Comparison of ENCODE assay signal across 12 cellular contexts in genomic region chr4:126627255-126627654, GRCh38.
DNase-seq lines count a peak whose midpoint lies in the region; ATAC-seq and TF ChIP-seq lines count a peak whose summit lies in the region.
"Had no signal": no experiment of that assay in that cellular context is flagged by ENCODE, and none has a peak within 500 bp of the region (broad histone marks: within the 10 kb centered on the region; RNA-seq: fewer than 3 reads in every experiment).

No MANE protein-coding gene starts in this region.

- no peak overlapping the region for H3K9ac ChIP-seq in H9 (ENCODE audit: extremely low read depth, insufficient read length, low read length)

- no peak overlapping the region for H3T11ph ChIP-seq in H9 (ENCODE audit: low read length)

- H2BK20ac ChIP-seq in H9 (ENCODE audit: low read depth, low read length, poor library complexity, severe bottlenecking): no peak overlapping the region

- H2BK15ac ChIP-seq in H9 (ENCODE audit: low read depth, low read length): no peak overlapping the region

- no peak overlapping the region for H3K14ac ChIP-seq in H9 (ENCODE audit: insufficient read depth, low read length)

- no peak overlapping the region for H3K4me3 Mint-ChIP-seq in H9
- H3K4me3 Mint-ChIP-seq: activated CD8-positive, alpha-beta T cell treated with anti-CD3 and anti-CD28 coated beads, Interleukin-2, amount 10 ng/mL, durations not matched to agents 7 days and 5 days had no signal

- H3K4me2 ChIP-seq in H9 (ENCODE audit: insufficient read depth, insufficient read length, low read length): no peak overlapping the region

- H4K91ac ChIP-seq in H9 (ENCODE audit: insufficient read length, low read depth, low read length): no peak overlapping the region

- no peak overlapping the region for H2BK12ac ChIP-seq in H9 (ENCODE audit: insufficient read length, low read depth, low read length)

- H4K8ac ChIP-seq in H9 (replicated peaks; ENCODE audit: insufficient read length, low read depth, low read length): no peak overlapping the region

- no peaks in the 10 kb centered on the region for H3K9me3 Mint-ChIP-seq in H9

- H3K23me2 ChIP-seq in H9 (ENCODE audit: insufficient read length, low read depth, low read length, poor library complexity, severe bottlenecking): no peaks in the 10 kb centered on the region

- H3K18ac ChIP-seq in H9 (ENCODE audit: insufficient read length, low read depth, low read length): no peak overlapping the region

- no peaks in the 10 kb centered on the region for H3K27me3 Mint-ChIP-seq in H9 (ENCODE audit: low read depth)

- H3K79me2 ChIP-seq in H9 (ENCODE audit: insufficient read depth, low read length): no peaks in the 10 kb centered on the region

- no peak overlapping the region for H3K4me3 ChIP-seq in fibroblast of pulmonary artery (replicated peaks; ENCODE audit: low read depth, low read length)
- H3K4me3 ChIP-seq: dorsolateral prefrontal cortex had no signal

- no peak overlapping the region for H2AK5ac ChIP-seq in H9 (ENCODE audit: insufficient read length, low read length)

- H3K23ac ChIP-seq in H9 (ENCODE audit: insufficient read length, low read depth, low read length): no peak overlapping the region

- H3K4me1 ChIP-seq in H9 (ENCODE audit: insufficient read depth, low read length): no peaks in the 10 kb centered on the region

- H4K5ac ChIP-seq in H9 (ENCODE audit: insufficient read length, low read depth, low read length): no peak overlapping the region

- H3K27me3 ChIP-seq in H9 (ENCODE audit: insufficient read depth, low read length): no peaks in the 10 kb centered on the region
- H3K27me3 ChIP-seq: dorsolateral prefrontal cortex had no signal

- no peak overlapping the region for H2BK120ac ChIP-seq in H9 (ENCODE audit: low read depth, low read length, poor library complexity, severe bottlenecking)

- no peak overlapping the region for H3K56ac ChIP-seq in H9 (ENCODE audit: insufficient read length, low read depth, low read length)

- no peaks in the 10 kb centered on the region for H3K9me3 ChIP-seq in H9 (ENCODE audit: control insufficient read depth, low read depth, low read length)

- no peaks in the 10 kb centered on the region for H3K79me1 ChIP-seq in H9 (ENCODE audit: insufficient read depth, low read depth, low read length, poor library complexity, severe bottlenecking)

- H3K36me3 Mint-ChIP-seq in H9 (ENCODE audit: insufficient read depth in 1 of 3, low read depth in 3 of 3): no peaks in the 10 kb centered on the region

- no peak overlapping the region for H3K27ac Mint-ChIP-seq in H9
- H3K27ac Mint-ChIP-seq: activated CD8-positive, alpha-beta T cell treated with anti-CD3 and anti-CD28 coated beads, Interleukin-2, amount 10 ng/mL, durations not matched to agents 7 days and 5 days had no signal

- no peaks in the 10 kb centered on the region for H3K4me1 Mint-ChIP-seq in H9

- ATAC-seq in HG03280 (IDR thresholded peaks at IDR 0.05; ENCODE audit: unreplicated experiment): no peak
- ATAC-seq: activated CD8-positive, alpha-beta T cell treated with anti-CD3 and anti-CD28 coated beads, Interleukin-2, amount 10 ng/mL, durations not matched to agents 7 days and 5 days had no signal

- TF ChIP-seq CTCF in H9 (conservative IDR thresholded peaks at IDR 0.05) (peak; percentile 76), fibroblast of pulmonary artery (IDR thresholded peaks at IDR 0.05; ENCODE audit: low read length, missing control alignments) (peak; percentile 78)

- no peak overlapping the region for H3K4ac ChIP-seq in H9 (ENCODE audit: low read depth, low read length)

- H3K27ac ChIP-seq in H9 (ENCODE audit: insufficient read length, low read depth, low read length): no peak overlapping the region
- H3K27ac ChIP-seq: dorsolateral prefrontal cortex had no signal

- DNase-seq in AG08395 (ENCODE audit: low spot score): peak; percentile 11
- DNase-seq in H9: no peak
- peak; percentile 30 for DNase-seq in RKO (ENCODE audit: low spot score)
- peak; percentile 45 for DNase-seq in fibroblast of pulmonary artery (ENCODE audit: low read depth)
- DNase-seq in activated naive CD4-positive, alpha-beta T cell treated with anti-CD3 and anti-CD28 coated beads, Interleukin-2, amount 50 U/mL, for 16 hours: no peak
- no peak for DNase-seq in SHP77 (lab: John Stamatoyannopoulos, UW)
- no peak for DNase-seq in foreskin melanocyte
- DNase-seq: activated CD8-positive, alpha-beta T cell treated with anti-CD3 and anti-CD28 coated beads, Interleukin-2, amount 10 ng/mL, durations not matched to agents 7 days and 5 days; DMS153; dorsolateral prefrontal cortex; midbrain had no signal

- no peak overlapping the region for H2BK5ac ChIP-seq in H9 (ENCODE audit: insufficient read length, low read length)

- no peak overlapping the region for H2AFZ ChIP-seq in H9 (ENCODE audit: low read length)

- no peaks in the 10 kb centered on the region for H4K20me1 ChIP-seq in H9 (ENCODE audit: control insufficient read depth, insufficient read depth, insufficient read length)

Comparison
In these comparisons a context has a peak if more than half of its experiments do, and no peak if none do; other contexts are left out.
1. DNase-seq: peak in AG08395 (single experiment), RKO (single experiment) and fibroblast of pulmonary artery (single experiment); none in H9 (single experiment), activated naive CD4-positive, alpha-beta T cell treated with anti-CD3 and anti-CD28 coated beads, Interleukin-2, amount 50 U/mL, for 16 hours (single experiment), SHP77 (0 of 2) and foreskin melanocyte (single experiment).